ENCODE assay signal across 3 cellular contexts in the genomic region with DNA sequence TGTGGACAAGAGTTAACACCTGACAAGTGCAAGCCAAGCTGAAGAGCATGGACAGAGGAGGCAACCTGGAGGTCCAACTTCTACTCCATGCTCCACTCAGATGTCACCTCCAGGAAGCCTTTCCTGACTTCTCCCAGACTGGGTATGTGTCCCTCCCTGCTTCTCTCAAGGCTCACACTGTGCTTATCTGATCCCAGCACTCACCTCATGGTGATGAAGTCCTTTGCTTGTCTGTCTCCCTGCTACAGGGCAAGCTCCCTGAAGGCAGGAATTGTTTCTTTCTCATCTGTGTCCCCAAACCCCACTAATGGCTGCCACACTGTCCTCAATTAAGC.
TF ChIP-seq lines count a peak whose summit lies in the region.

No MANE protein-coding gene starts in this region.

TF ChIP-seq in HEK293, 187 proteins besides CTCF, POLR2A, EP300 and RAD21:
- TF ChIP-seq ZNF335 (tag by site-specific recombination; conservative IDR thresholded peaks at IDR 0.05) (peak; percentile 38; the same call in 1 of the 2 replicates), GFI1B (tag by site-specific recombination; IDR thresholded peaks at IDR 0.05) (no peak), PATZ1 (tag by site-specific recombination; IDR thresholded peaks at IDR 0.05) (no peak)

TF ChIP-seq in H1, 55 proteins besides CTCF, POLR2A, EP300 and RAD21:
- TF ChIP-seq GTF2F1 (IDR thresholded peaks at IDR 0.05; ENCODE audit: borderline replicate concordance, low read depth, low read length) = no peak

TF ChIP-seq in neural cell, 6 proteins besides CTCF, POLR2A, EP300 and RAD21:
- TF ChIP-seq POLR2AphosphoS5 (IDR thresholded peaks at IDR 0.05) (no peak), TAF1 (IDR thresholded peaks at IDR 0.05; ENCODE audit: low read depth) (no peak), MXI1 (conservative IDR thresholded peaks at IDR 0.05; ENCODE audit: poor library complexity, severe bottlenecking) (no peak), EZH2 (IDR thresholded peaks at IDR 0.05; ENCODE audit: borderline replicate concordance, insufficient read depth, low read length, poor library complexity, severe bottlenecking) (no peak), SMC3 (conservative IDR thresholded peaks at IDR 0.05; ENCODE audit: poor library complexity) (no peak)
- TF ChIP-seq, protein P1, sequence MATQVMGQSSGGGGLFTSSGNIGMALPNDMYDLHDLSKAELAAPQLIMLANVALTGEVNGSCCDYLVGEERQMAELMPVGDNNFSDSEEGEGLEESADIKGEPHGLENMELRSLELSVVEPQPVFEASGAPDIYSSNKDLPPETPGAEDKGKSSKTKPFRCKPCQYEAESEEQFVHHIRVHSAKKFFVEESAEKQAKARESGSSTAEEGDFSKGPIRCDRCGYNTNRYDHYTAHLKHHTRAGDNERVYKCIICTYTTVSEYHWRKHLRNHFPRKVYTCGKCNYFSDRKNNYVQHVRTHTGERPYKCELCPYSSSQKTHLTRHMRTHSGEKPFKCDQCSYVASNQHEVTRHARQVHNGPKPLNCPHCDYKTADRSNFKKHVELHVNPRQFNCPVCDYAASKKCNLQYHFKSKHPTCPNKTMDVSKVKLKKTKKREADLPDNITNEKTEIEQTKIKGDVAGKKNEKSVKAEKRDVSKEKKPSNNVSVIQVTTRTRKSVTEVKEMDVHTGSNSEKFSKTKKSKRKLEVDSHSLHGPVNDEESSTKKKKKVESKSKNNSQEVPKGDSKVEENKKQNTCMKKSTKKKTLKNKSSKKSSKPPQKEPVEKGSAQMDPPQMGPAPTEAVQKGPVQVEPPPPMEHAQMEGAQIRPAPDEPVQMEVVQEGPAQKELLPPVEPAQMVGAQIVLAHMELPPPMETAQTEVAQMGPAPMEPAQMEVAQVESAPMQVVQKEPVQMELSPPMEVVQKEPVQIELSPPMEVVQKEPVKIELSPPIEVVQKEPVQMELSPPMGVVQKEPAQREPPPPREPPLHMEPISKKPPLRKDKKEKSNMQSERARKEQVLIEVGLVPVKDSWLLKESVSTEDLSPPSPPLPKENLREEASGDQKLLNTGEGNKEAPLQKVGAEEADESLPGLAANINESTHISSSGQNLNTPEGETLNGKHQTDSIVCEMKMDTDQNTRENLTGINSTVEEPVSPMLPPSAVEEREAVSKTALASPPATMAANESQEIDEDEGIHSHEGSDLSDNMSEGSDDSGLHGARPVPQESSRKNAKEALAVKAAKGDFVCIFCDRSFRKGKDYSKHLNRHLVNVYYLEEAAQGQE (IDR thresholded peaks at IDR 0.05; ENCODE audit: borderline replicate concordance) = no peak
